ENCODE assay signal across 9 cellular contexts in genomic region chr7:5139998-5140397, GRCh38. TPM values are rescaled to one million over a fixed set of nuclear protein-coding genes. Genes with fewer than 3 reads are reported as not detected.
DNase-seq lines count a peak whose midpoint lies in the region; ATAC-seq and TF ChIP-seq lines count a peak whose summit lies in the region.
"Had no signal": no experiment of that assay in that cellular context is flagged by ENCODE, and none has a peak within 500 bp of the region (broad histone marks: within the 10 kb centered on the region; RNA-seq: fewer than 3 reads in every experiment).

No MANE protein-coding gene starts in this region.

- H3K9me2 ChIP-seq in MM.1S (replicated peaks; ENCODE audit: insufficient read depth, low read length): no peaks in the 10 kb centered on the region

- H3K4me3 ChIP-seq in MM.1S (ENCODE audit: low read length) (no peak overlapping the region), mesendoderm (ENCODE audit: low read length) (no peak overlapping the region), coronary artery (no peak overlapping the region)

- H2AK5ac ChIP-seq in mesendoderm (ENCODE audit: low read length): no peak overlapping the region

- H3K4me2 ChIP-seq in MM.1S (ENCODE audit: low read depth, low read length) (no peak overlapping the region), mesendoderm (ENCODE audit: low read length) (no peak overlapping the region)

- H3K79me1 ChIP-seq in mesendoderm (ENCODE audit: low read length): no peaks in the 10 kb centered on the region

- H3K4ac ChIP-seq in mesendoderm (ENCODE audit: low read depth, low read length): no peak overlapping the region

- no peak overlapping the region for H2BK120ac ChIP-seq in mesendoderm (ENCODE audit: low read depth, low read length)

- DNase-seq in NCI-H510A treated with DMSO at 0.1 percent for 48 hours (lab: John Stamatoyannopoulos, UW) (peak; percentile 0), NCI-H510A (lab: John Stamatoyannopoulos, UW) (no peak), MM.1S (peak; percentile 19), astrocyte of the hippocampus (ENCODE audit: low read depth, low spot score) (peak; percentile 9), mesendoderm (peak; percentile 43), coronary artery (ENCODE audit: low spot score) (no peak)

- ATAC-seq in HG03378 (IDR thresholded peaks at IDR 0.05; ENCODE audit: unreplicated experiment) (no peak), HG03280 (IDR thresholded peaks at IDR 0.05; ENCODE audit: unreplicated experiment) (no peak)
- ATAC-seq: CD8-positive, alpha-beta T cell had no signal

- H3K9me3 ChIP-seq in MM.1S (replicated peaks; ENCODE audit: insufficient read depth, low read length): no peaks in the 10 kb centered on the region

- H3F3A ChIP-seq in MM.1S (ENCODE audit: insufficient read depth, low read length): no peaks in the 10 kb centered on the region

- H3K36me3 ChIP-seq in MM.1S (replicated peaks; ENCODE audit: insufficient read depth, low read length) (no peaks in the 10 kb centered on the region), mesendoderm (ENCODE audit: control insufficient read depth, insufficient read depth, low read length) (no peaks in the 10 kb centered on the region)

- no peaks in the 10 kb centered on the region for H3K4me1 ChIP-seq in MM.1S (ENCODE audit: low read length)
- no peaks in the 10 kb centered on the region for H3K4me1 ChIP-seq in mesendoderm (ENCODE audit: control insufficient read depth, low read depth, low read length)

- no peak overlapping the region for H3K18ac ChIP-seq in mesendoderm (ENCODE audit: low read length)

- H2BK5ac ChIP-seq in mesendoderm (ENCODE audit: low read length): no peak overlapping the region

- WGBS in mesendoderm (ENCODE audit: extremely low coverage, insufficient coverage, low lambda C conversion rate): no CpG with 5 or more reads among the region's 7 CpGs

- H3K79me2 ChIP-seq in MM.1S (ENCODE audit: low read length) (no peaks in the 10 kb centered on the region), mesendoderm (ENCODE audit: control insufficient read depth, insufficient read depth, low read length) (no peaks in the 10 kb centered on the region)

- H3K27me3 ChIP-seq in MM.1S (replicated peaks; ENCODE audit: insufficient read depth, low read length): peaks cover 6% of the 10 kb centered on the region; the same call in 1 of the 2 replicates
- H3K27me3 ChIP-seq in mesendoderm (ENCODE audit: insufficient read depth, low read length, poor library complexity): no peaks in the 10 kb centered on the region

- TF ChIP-seq CTCF in MM.1S (IDR thresholded peaks at IDR 0.05; ENCODE audit: low read length) (peak; percentile 54), coronary artery (IDR thresholded peaks at IDR 0.05) (no peak)

- no peaks in the 10 kb centered on the region for H4K20me1 ChIP-seq in MM.1S (ENCODE audit: insufficient read depth, low read length)

- H2BK15ac ChIP-seq in mesendoderm (replicated peaks; ENCODE audit: low read depth): no peak overlapping the region

- no peak overlapping the region for H3K9ac ChIP-seq in MM.1S (ENCODE audit: low read length)
- no peak overlapping the region for H3K9ac ChIP-seq in mesendoderm (ENCODE audit: low read length)

- no peak overlapping the region for H2AFZ ChIP-seq in MM.1S (ENCODE audit: low read length)

- H3K27ac ChIP-seq in MM.1S (ENCODE audit: low read length) (no peak overlapping the region), mesendoderm (ENCODE audit: low read depth, low read length) (no peak overlapping the region), coronary artery (no peak overlapping the region)

- H4K5ac ChIP-seq in mesendoderm (ENCODE audit: low read length): no peak overlapping the region

- H4K8ac ChIP-seq in mesendoderm (ENCODE audit: low read depth, low read length): no peak overlapping the region

- no peak overlapping the region for H3K23ac ChIP-seq in mesendoderm (ENCODE audit: low read length)

- no peak overlapping the region for H3K56ac ChIP-seq in mesendoderm (ENCODE audit: low read length)

RNA-seq across cellular contexts. Expression of gene WIPI2, which starts 50.0 kb away (rescaled TPM):
- 75.8 TPM for polyA plus RNA-seq in mesendoderm (2013, experiment 1 of 2)
- 79.9 TPM for polyA plus RNA-seq in mesendoderm (2013, experiment 2 of 2)

Comparison
In these comparisons a context has a peak if more than half of its experiments do, and no peak if none do; other contexts are left out.
1. DNase-seq: peak in NCI-H510A treated with DMSO at 0.1 percent for 48 hours (single experiment), MM.1S (single experiment), astrocyte of the hippocampus (single experiment) and mesendoderm (single experiment); none in NCI-H510A (single experiment) and coronary artery (single experiment).